1 cellular context compared by ENCODE assay signal in genomic region chr3:49411968-49412631, GRCh38.
TF ChIP-seq lines count a peak whose summit lies in the region.

TSS of gene RHOA (minus strand) at chr3:49411976. CDS start at chr3:49375589, 36,387 bp downstream.
TSS of gene TCTA (plus strand) at chr3:49412423. CDS start at chr3:49412427, 4 bp downstream.

TF ChIP-seq in GM23338, 12 proteins besides CTCF, POLR2A, EP300 and RAD21 (continued from another document):
- TF ChIP-seq REST (IDR thresholded peaks at IDR 0.05; ENCODE audit: unreplicated experiment) = no peak
- TF ChIP-seq POLR2AphosphoS5 (IDR thresholded peaks at IDR 0.05; ENCODE audit: low read depth) = peak; percentile 98
- no peak for TF ChIP-seq CREB1 (CRISPR knock-in tag; IDR thresholded peaks at IDR 0.05; ENCODE audit: low read depth)
- no peak for TF ChIP-seq STAT1 (IDR thresholded peaks at IDR 0.05; ENCODE audit: unreplicated experiment)
